12 cellular contexts compared by ENCODE assay signal in genomic region chr12:131948166-131948712, GRCh38. TPM values are rescaled to one million over a fixed set of nuclear protein-coding genes. Genes with fewer than 3 reads are reported as not detected.
DNase-seq lines count a peak whose midpoint lies in the region; ATAC-seq and TF ChIP-seq lines count a peak whose summit lies in the region.
"Had no signal": no experiment of that assay in that cellular context is flagged by ENCODE, and none has a peak within 500 bp of the region (broad histone marks: within the 10 kb centered on the region; RNA-seq: fewer than 3 reads in every experiment).

No MANE protein-coding gene starts in this region.

- H3F3A ChIP-seq in GM23248 (ENCODE audit: insufficient read depth): peaks cover 31% of the 10 kb centered on the region

- no peak for TF ChIP-seq EP300 in sigmoid colon (IDR thresholded peaks at IDR 0.05)

- H3K36me3 ChIP-seq in GM23248 (ENCODE audit: low read depth): 0 out of 2 replicates have a peak, but pooled peaks cover 5% of the 10 kb centered on the region
- peaks cover 13% of the 10 kb centered on the region for H3K36me3 ChIP-seq in effector memory CD4-positive, alpha-beta T cell (ENCODE audit: control insufficient read depth, insufficient read depth, low read length)
- H3K36me3 ChIP-seq in sigmoid colon: peaks cover 0 to 17% (median 3%) of the 10 kb centered on the region in 4 donors

- WGBS in GM23248 (ENCODE audit: low coverage in 1 of 2, low lambda C conversion rate in 2 of 2, missing lambda C conversion rate in 2 of 2), 2 experiments: 57 to 71% methylated on average over 1 of the region's 1 CpG
- WGBS in sigmoid colon, 2 donors: 86% methylated on average over 1 of the region's 1 CpG

- intact Hi-C loops in sigmoid colon (cut with DNase I): loop anchor here (5.0 kb wide), 2 partner anchors 116 to 1076 kb away; partner anchors contain the start of gene RAN

- H3K27ac ChIP-seq in GM23248: peak overlapping the region; percentile 64
- peak overlapping the region; percentile 75 for H3K27ac ChIP-seq in effector memory CD4-positive, alpha-beta T cell (ENCODE audit: insufficient read depth, low read length, poor library complexity, severe bottlenecking)
- H3K27ac ChIP-seq in sigmoid colon: peak overlapping the region; percentile 85 to 96 (median 88)

- H3K79me2 ChIP-seq in GM23248 (ENCODE audit: insufficient read depth): peaks cover 31% of the 10 kb centered on the region

- no peaks in the 10 kb centered on the region for H3K27me3 Mint-ChIP-seq in T-helper 2 cell treated with Interferon-gamma antibody and Interleukin-4, amounts not matched to agents 5 μg/mL and 100 μg/mL, for 36 hours (ENCODE audit: low read depth)
- H3K27me3 Mint-ChIP-seq: type B pancreatic cell had no signal

- no peak overlapping the region for H3K9ac ChIP-seq in GM23248

- no peaks in the 10 kb centered on the region for H3K9me3 Mint-ChIP-seq in T-helper 2 cell treated with Interferon-gamma antibody and Interleukin-4, amounts not matched to agents 5 μg/mL and 100 μg/mL, for 36 hours
- H3K9me3 Mint-ChIP-seq: type B pancreatic cell had no signal

- H3K9me3 ChIP-seq in GM23248 (ENCODE audit: low read depth) (no peaks in the 10 kb centered on the region), sigmoid colon (no peaks in the 10 kb centered on the region)
- H3K9me3 ChIP-seq in effector memory CD4-positive, alpha-beta T cell (ENCODE audit: control insufficient read depth, low read length): no peaks in the 10 kb centered on the region

- no peaks in the 10 kb centered on the region for H3K9me2 ChIP-seq in GM23248 (ENCODE audit: insufficient read depth)

- H3K4me2 ChIP-seq in GM23248 (ENCODE audit: unreplicated experiment): no peak overlapping the region

- H2AFZ ChIP-seq in GM23248: peak overlapping the region; percentile 76; the same call in 1 of the 2 replicates

- in situ Hi-C loops in GM23248 (cut with MboI): no loop called here

- H3K4me1 ChIP-seq in GM23248 (ENCODE audit: insufficient read depth) (peaks cover 9% of the 10 kb centered on the region; the same call in 1 of the 2 replicates), sigmoid colon (peaks cover 0 to 39% (median 27%) of the 10 kb centered on the region in 4 donors)
- peaks cover 7% of the 10 kb centered on the region for H3K4me1 ChIP-seq in effector memory CD4-positive, alpha-beta T cell (ENCODE audit: control insufficient read depth, insufficient read depth, low read length, poor library complexity, severe bottlenecking)

- TF ChIP-seq POLR2A in sigmoid colon (IDR thresholded peaks at IDR 0.05): no peak

- H4K20me1 ChIP-seq in GM23248 (ENCODE audit: insufficient read depth): no peaks in the 10 kb centered on the region

- H3K4me3 ChIP-seq in GM23248 (no peak overlapping the region), sigmoid colon (no peak overlapping the region)
- no peak overlapping the region for H3K4me3 ChIP-seq in effector memory CD4-positive, alpha-beta T cell (ENCODE audit: insufficient read depth, low read depth, low read length, poor library complexity, severe bottlenecking)

- H3K27me3 ChIP-seq in GM23248 (replicated peaks; ENCODE audit: insufficient read depth) (no peaks in the 10 kb centered on the region), sigmoid colon (no peaks in the 10 kb centered on the region)
- H3K27me3 ChIP-seq in effector memory CD4-positive, alpha-beta T cell (replicated peaks; ENCODE audit: control insufficient read depth, insufficient read depth, low read length, poor library complexity, severe bottlenecking): no peaks in the 10 kb centered on the region

- ATAC-seq in GM21528 (IDR thresholded peaks at IDR 0.05; ENCODE audit: low FRiP score, unreplicated experiment) (no peak), esophagus mucosa (no peak)

- peak; percentile 14 for DNase-seq in GM23248
- DNase-seq in T-helper 2 cell treated with Interferon-gamma antibody and Interleukin-4, amounts not matched to agents 5 μg/mL and 100 μg/mL, for 36 hours (ENCODE audit: low spot score): no peak
- no peak for DNase-seq in effector memory CD4-positive, alpha-beta T cell
- DNase-seq in sigmoid colon: peak; percentile 52
- no peak for DNase-seq in stimulated activated CD4-positive, alpha-beta T cell treated with anti-CD3 and anti-CD28 coated beads, Interleukin-2, amount 100 ng/mL, for 48 hours
- DNase-seq in stimulated activated CD4-positive, alpha-beta T cell treated with anti-CD3 and anti-CD28 coated beads, Interleukin-4, amount 100 ng/mL, for 24 hours: no peak
- DNase-seq: NCI-H446 treated with DMSO at 0.1 percent for 48 hours; occipital lobe; stimulated activated CD4-positive, alpha-beta T cell treated with anti-CD3 and anti-CD28 coated beads, Interleukin-4, amount 100 ng/mL, for 4 hours had no signal

- H3K4me1 Mint-ChIP-seq in T-helper 2 cell treated with Interferon-gamma antibody and Interleukin-4, amounts not matched to agents 5 μg/mL and 100 μg/mL, for 36 hours (ENCODE audit: low read depth): peaks cover 24% of the 10 kb centered on the region

- peak overlapping the region; percentile 83 for H3K4me3 Mint-ChIP-seq in T-helper 2 cell treated with Interferon-gamma antibody and Interleukin-4, amounts not matched to agents 5 μg/mL and 100 μg/mL, for 36 hours

- H3K36me3 Mint-ChIP-seq in T-helper 2 cell treated with Interferon-gamma antibody and Interleukin-4, amounts not matched to agents 5 μg/mL and 100 μg/mL, for 36 hours (ENCODE audit: low read depth): peaks cover 8% of the 10 kb centered on the region

- no peak for TF ChIP-seq CTCF in sigmoid colon (IDR thresholded peaks at IDR 0.05)

- H3K27ac Mint-ChIP-seq in T-helper 2 cell treated with Interferon-gamma antibody and Interleukin-4, amounts not matched to agents 5 μg/mL and 100 μg/mL, for 36 hours: peak overlapping the region; percentile 86
- H3K27ac Mint-ChIP-seq: type B pancreatic cell had no signal

RNA-seq across cellular contexts. Expression of gene EP400, which starts 1.5 kb away (rescaled TPM):
- 8.6 and 9.6 TPM in 2 replicates for total RNA-seq in GM23248 (2014; rRNA removed; shearing (Covaris generic))
- 9.3 and 9.4 TPM in 2 replicates for polyA plus RNA-seq in GM23248 (2016; fragmentation: Nextera tagmentation; extraction: Ambion mirVana)
- total RNA-seq in sigmoid colon: 10 to 100 TPM; 14.5 to 35.7 (median 18.8) TPM
- polyA plus RNA-seq in sigmoid colon: 10 to 100 TPM in 1 of 3 donors, 1 to 10 TPM in 2; 3.2 to 22.3 (median 4.2) TPM
- 26.1 TPM for total RNA-seq in esophagus mucosa

RNA-seq across cellular contexts. Expression of gene PUS1, which starts 19.2 kb away (rescaled TPM):
- total RNA-seq in GM23248 (2014; rRNA removed; shearing (Covaris generic)): 13.9 and 18.9 TPM in 2 replicates
- 13.0 and 14.0 TPM in 2 replicates for polyA plus RNA-seq in GM23248 (2016; fragmentation: Nextera tagmentation; extraction: Ambion mirVana)
- total RNA-seq in sigmoid colon: 10 to 100 TPM in 1 of 4 donors, 1 to 10 TPM in 3; 7.6 to 15.6 (median 8.9) TPM
- polyA plus RNA-seq in sigmoid colon: 10 to 100 TPM in 1 of 3 donors, 1 to 10 TPM in 2; 9.0 to 33.8 (median 9.7) TPM
- 20.5 TPM for total RNA-seq in esophagus mucosa

RNA-seq across cellular contexts. Expression of gene ULK1, which starts 53.8 kb away (rescaled TPM):
- 6.9 and 7.1 TPM in 2 replicates for total RNA-seq in GM23248 (2014; rRNA removed; shearing (Covaris generic))
- 4.0 TPM in 2 replicates for polyA plus RNA-seq in GM23248 (2016; fragmentation: Nextera tagmentation; extraction: Ambion mirVana)
- total RNA-seq in sigmoid colon: 10 to 100 TPM; 13.2 to 29.1 (median 18.6) TPM
- polyA plus RNA-seq in sigmoid colon: 10 to 100 TPM in 1 of 3 donors, 1 to 10 TPM in 2; 5.3 to 17.5 (median 5.4) TPM
- total RNA-seq in esophagus mucosa: 12.8 TPM

Comparison
In these comparisons a context has a peak if more than half of its experiments do, and no peak if none do; other contexts are left out.
1. DNase-seq: peak in GM23248 (single experiment) and sigmoid colon (single experiment); none in T-helper 2 cell treated with Interferon-gamma antibody and Interleukin-4, amounts not matched to agents 5 μg/mL and 100 μg/mL, for 36 hours (single experiment), effector memory CD4-positive, alpha-beta T cell (0 of 3), stimulated activated CD4-positive, alpha-beta T cell treated with anti-CD3 and anti-CD28 coated beads, Interleukin-2, amount 100 ng/mL, for 48 hours (0 of 2) and stimulated activated CD4-positive, alpha-beta T cell treated with anti-CD3 and anti-CD28 coated beads, Interleukin-4, amount 100 ng/mL, for 24 hours (single experiment).
2. Peak in every context shown above with its lines, with median percentiles within 50 percentile points of each other: H3K27ac ChIP-seq.